ENCODE assay signal across 26 cellular contexts in genomic region chr3:62669161-62669560, GRCh38.
"Had no signal": no experiment of that assay in that cellular context is flagged by ENCODE, and none has a peak within 500 bp of the region (broad histone marks: within the 10 kb centered on the region; RNA-seq: fewer than 3 reads in every experiment).

No MANE protein-coding gene starts in this region.

- H3K27ac Mint-ChIP-seq: activated CD4-positive, alpha-beta memory T cell treated with anti-CD3 and anti-CD28 coated beads for 36 hours; activated naive CD4-positive, alpha-beta T cell treated with anti-CD3 and anti-CD28 coated beads for 36 hours; activated naive CD8-positive, alpha-beta T cell treated with anti-CD3 and anti-CD28 coated beads for 36 hours; activated T-helper 1 cell treated with anti-CD3 and anti-CD28 coated beads, Interleukin-12 subunit alpha, Interleukin-12 subunit beta, Interleukin-2, Interleukin-4 antibody, amounts not matched to agents 30 ng/mL and 10 ng/mL and 1 ng/mL, durations not matched to agents 14 hours and 24 hours and 36 hours; naive thymus-derived CD4-positive, alpha-beta T cell; stimulated activated effector memory CD8-positive, alpha-beta T cell treated with anti-CD3 and anti-CD28 coated beads, Interleukin-12 subunit alpha, Interleukin-12 subunit beta, amount 100 ng/mL, for 72 hours; stimulated activated naive CD8-positive, alpha-beta T cell treated with anti-CD3 and anti-CD28 coated beads, Interleukin-15, Interleukin-2, amounts not matched to agents 100 ng/mL and 50 ng/mL, for 24 hours; T-helper 2 cell treated with Interferon-gamma antibody and Interleukin-4, amounts not matched to agents 5 μg/mL and 100 μg/mL, for 36 hours; type B pancreatic cell had no signal

- H3K36me3 Mint-ChIP-seq: activated CD4-positive, alpha-beta memory T cell treated with anti-CD3 and anti-CD28 coated beads for 36 hours; activated naive CD8-positive, alpha-beta T cell treated with anti-CD3 and anti-CD28 coated beads for 36 hours; stimulated activated effector memory CD8-positive, alpha-beta T cell treated with anti-CD3 and anti-CD28 coated beads, Interleukin-12 subunit alpha, Interleukin-12 subunit beta, amount 100 ng/mL, for 72 hours; type B pancreatic cell had no signal

- H3K9me3 Mint-ChIP-seq: activated CD4-positive, alpha-beta memory T cell treated with anti-CD3 and anti-CD28 coated beads for 36 hours; activated naive CD4-positive, alpha-beta T cell treated with anti-CD3 and anti-CD28 coated beads for 36 hours; activated naive CD8-positive, alpha-beta T cell treated with anti-CD3 and anti-CD28 coated beads for 36 hours; activated T-helper 1 cell treated with anti-CD3 and anti-CD28 coated beads, Interleukin-12 subunit alpha, Interleukin-12 subunit beta, Interleukin-2, Interleukin-4 antibody, amounts not matched to agents 30 ng/mL and 10 ng/mL and 1 ng/mL, durations not matched to agents 14 hours and 24 hours and 36 hours; neural crest cell; T-helper 2 cell treated with Interferon-gamma antibody and Interleukin-4, amounts not matched to agents 5 μg/mL and 100 μg/mL, for 36 hours; type B pancreatic cell had no signal

- DNase-seq: activated CD4-positive, alpha-beta memory T cell treated with anti-CD3 and anti-CD28 coated beads for 36 hours; activated CD4-positive, alpha-beta T cell treated with anti-CD3 and anti-CD28 coated beads for 4 hours; activated CD8-positive, alpha-beta memory T cell treated with anti-CD3 and anti-CD28 coated beads, Interleukin-2, amount 50 U/mL, for 4 hours; activated effector memory CD4-positive, alpha-beta T cell treated with anti-CD3 and anti-CD28 coated beads, Interleukin-2, amount 50 U/mL, for 16 hours; activated naive CD4-positive, alpha-beta T cell treated with anti-CD3 and anti-CD28 coated beads for 36 hours; activated naive CD8-positive, alpha-beta T cell treated with anti-CD3 and anti-CD28 coated beads for 36 hours; activated T-cell treated with anti-CD3 and anti-CD28 coated beads, Interleukin-2, amount 50 U/mL, for 1 hour; adrenal gland; aorta; body of pancreas; cortex of kidney; kidney; left colon; midbrain; naive thymus-derived CD4-positive, alpha-beta T cell; sigmoid colon; small intestine; stimulated activated CD4-positive, alpha-beta T cell treated with anti-CD3 and anti-CD28 coated beads, Interleukin-4, amount 100 ng/mL, for 24 hours; uterus had no signal

- H3K4me1 Mint-ChIP-seq: activated naive CD8-positive, alpha-beta T cell treated with anti-CD3 and anti-CD28 coated beads for 36 hours; naive thymus-derived CD4-positive, alpha-beta T cell; stimulated activated effector memory CD8-positive, alpha-beta T cell treated with anti-CD3 and anti-CD28 coated beads, Interleukin-12 subunit alpha, Interleukin-12 subunit beta, amount 100 ng/mL, for 72 hours had no signal

- H3K4me3 Mint-ChIP-seq: activated CD4-positive, alpha-beta memory T cell treated with anti-CD3 and anti-CD28 coated beads for 36 hours; activated naive CD4-positive, alpha-beta T cell treated with anti-CD3 and anti-CD28 coated beads for 36 hours; activated naive CD8-positive, alpha-beta T cell treated with anti-CD3 and anti-CD28 coated beads for 36 hours; activated T-helper 1 cell treated with anti-CD3 and anti-CD28 coated beads, Interleukin-12 subunit alpha, Interleukin-12 subunit beta, Interleukin-2, Interleukin-4 antibody, amounts not matched to agents 30 ng/mL and 10 ng/mL and 1 ng/mL, durations not matched to agents 14 hours and 24 hours and 36 hours; naive thymus-derived CD4-positive, alpha-beta T cell; neural crest cell; stimulated activated effector memory CD8-positive, alpha-beta T cell treated with anti-CD3 and anti-CD28 coated beads, Interleukin-12 subunit alpha, Interleukin-12 subunit beta, amount 100 ng/mL, for 72 hours; stimulated activated naive CD8-positive, alpha-beta T cell treated with anti-CD3 and anti-CD28 coated beads, Interleukin-15, Interleukin-2, amounts not matched to agents 100 ng/mL and 50 ng/mL, for 24 hours; T-helper 2 cell treated with Interferon-gamma antibody and Interleukin-4, amounts not matched to agents 5 μg/mL and 100 μg/mL, for 36 hours; type B pancreatic cell had no signal

- ATAC-seq: body of pancreas; gastroesophageal sphincter; left colon; naive thymus-derived CD4-positive, alpha-beta T cell; stimulated activated effector memory CD8-positive, alpha-beta T cell treated with anti-CD3 and anti-CD28 coated beads, Interleukin-12 subunit alpha, Interleukin-12 subunit beta, amount 100 ng/mL, for 72 hours had no signal
